11 cellular contexts compared by ENCODE assay signal in the genomic region with DNA sequence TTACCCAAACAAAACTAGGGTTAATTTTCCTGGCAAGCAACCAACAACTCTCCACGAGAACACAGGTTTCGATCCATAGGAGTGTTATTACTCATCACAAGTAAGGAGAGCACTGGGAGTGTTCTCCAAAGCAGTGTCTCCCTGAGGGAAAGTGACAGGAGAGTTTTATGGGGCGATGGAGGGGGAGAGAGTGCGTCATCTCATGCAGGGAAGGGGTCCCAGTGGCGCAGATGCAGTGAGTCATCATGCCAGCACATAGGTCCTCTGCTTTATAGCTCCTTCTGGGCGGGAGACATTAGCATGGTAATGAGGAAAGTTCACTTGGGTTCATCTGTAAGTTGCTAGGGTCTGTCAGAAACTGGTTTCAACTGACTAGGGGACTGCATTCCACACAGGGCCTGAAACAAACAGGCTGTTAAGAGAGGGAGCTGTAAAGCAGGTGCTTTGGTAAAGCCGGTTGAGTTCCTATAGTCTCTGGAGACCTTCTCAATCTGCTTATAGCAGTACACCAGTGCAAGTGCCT. TPM values are rescaled to one million over a fixed set of nuclear protein-coding genes. Genes with fewer than 3 reads are reported as not detected.
A peak's percentile ranks its signal among the peaks of the same experiment; 100 is the strongest.
DNase-seq lines count a peak whose midpoint lies in the region; ATAC-seq, FAIRE-seq and TF ChIP-seq lines count a peak whose summit lies in the region.
"Had no signal": no experiment of that assay in that cellular context is flagged by ENCODE, and none has a peak within 500 bp of the region (broad histone marks: within the 10 kb centered on the region; RNA-seq: fewer than 3 reads in every experiment).

No MANE protein-coding gene starts in this region.

- no peak for TF ChIP-seq EP300 in K562 (IDR thresholded peaks at IDR 0.05; ENCODE audit: low read length)

- intact Hi-C loops in K562 (cut with micrococcal nuclease), result no loop called here

- H4K20me1 ChIP-seq in K562 (replicated peaks; ENCODE audit: control insufficient read depth, insufficient read depth, low read length), result no peaks in the 10 kb centered on the region; the same call in 1 of the 2 replicates

- TF ChIP-seq RAD21 in K562 (CRISPR knock-in tag; conservative IDR thresholded peaks at IDR 0.05 in 1 of 2, IDR thresholded peaks at IDR 0.05 in 1 of 2), result no peak

- POLR2A ChIA-PET in BJ (lab: Charles Lee) (no interaction called here), K562 (lab: Yijun Ruan, JAX) (no interaction called here)

- H3K9me1 ChIP-seq in K562 (ENCODE audit: control insufficient read depth, insufficient read depth, low read length), result no peaks in the 10 kb centered on the region

- TF ChIP-seq CTCF in BJ (IDR thresholded peaks at IDR 0.05; ENCODE audit: insufficient read depth, low read depth, low read length) (no peak), K562 (IDR thresholded peaks at IDR 0.05 in 2 of 3, conservative IDR thresholded peaks at IDR 0.05 in 1 of 3; ENCODE audit: insufficient read depth in 2 of 3, low read depth in 1 of 3, low read length in 3 of 3) (no peak)

- H3K4me3 ChIP-seq in BJ (ENCODE audit: low read depth, low read length) (no peak overlapping the region), HUES48 (ENCODE audit: low read depth, low read length) (no peak overlapping the region; the same call in 1 of the 2 replicates), K562 (no peak overlapping the region), mesenchymal stem cell (ENCODE audit: insufficient read depth in 1 of 2, low read depth in 1 of 2, low read length in 2 of 2) (peak overlapping the region in 1 of 2 experiments; percentile 48)
- H3K4me3 ChIP-seq: thoracic aorta had no signal

- H3K27me3 ChIP-seq in BJ (ENCODE audit: control insufficient read depth, insufficient read depth, low read length) (peaks cover 2% of the 10 kb centered on the region), HUES48 (ENCODE audit: control insufficient read depth, insufficient read depth, low read length) (no peaks in the 10 kb centered on the region), K562 (ENCODE audit: control insufficient read depth in 2 of 2, insufficient read depth in 2 of 2, low read length in 2 of 2) (no peaks in the 10 kb centered on the region; a peak in 1 of 5 replicates), mesenchymal stem cell (ENCODE audit: control insufficient read depth in 1 of 2, insufficient read depth in 1 of 2, low read length in 2 of 2) (no peaks in the 10 kb centered on the region)

- H2AFZ ChIP-seq in K562 (ENCODE audit: low read depth, low read length) (no peak overlapping the region), mesenchymal stem cell (ENCODE audit: low read depth, low read length) (no peak overlapping the region)

- H2AK5ac ChIP-seq in mesenchymal stem cell (ENCODE audit: low read length, severe bottlenecking), result no peak overlapping the region

- ATAC-seq in K562, result no peak
- no peak for ATAC-seq in GM18520 (IDR thresholded peaks at IDR 0.05; ENCODE audit: unreplicated experiment)

- no peak overlapping the region for H3K4ac ChIP-seq in mesenchymal stem cell (ENCODE audit: low read depth in 1 of 2, low read length in 2 of 2)

- H2BK12ac ChIP-seq in mesenchymal stem cell (ENCODE audit: low read length in 2 of 2), result no peak overlapping the region

- H3K14ac ChIP-seq in mesenchymal stem cell (ENCODE audit: low read length in 2 of 2), result no peak overlapping the region

- H3K79me2 ChIP-seq in K562 (ENCODE audit: control insufficient read depth, insufficient read depth, low read length), result no peaks in the 10 kb centered on the region

- no peaks in the 10 kb centered on the region for H3K36me3 ChIP-seq in BJ (ENCODE audit: control insufficient read depth, insufficient read depth, low read length)
- no peaks in the 10 kb centered on the region for H3K36me3 ChIP-seq in HUES48 (ENCODE audit: control insufficient read depth, insufficient read depth, low read length)
- H3K36me3 ChIP-seq in K562 (ENCODE audit: control insufficient read depth, insufficient read depth, low read length), result no peaks in the 10 kb centered on the region
- H3K36me3 ChIP-seq in mesenchymal stem cell (ENCODE audit: control insufficient read depth in 1 of 2, insufficient read depth in 2 of 2, low read depth in 1 of 2, low read length in 2 of 2), result no peaks in the 10 kb centered on the region
- H3K36me3 ChIP-seq: thoracic aorta had no signal

- H2BK15ac ChIP-seq in mesenchymal stem cell (ENCODE audit: low read depth, poor library complexity, severe bottlenecking), result no peak overlapping the region

- H3K4me2 ChIP-seq in K562 (ENCODE audit: insufficient read depth, low read length), result no peak overlapping the region
- H3K4me2 ChIP-seq in mesenchymal stem cell (ENCODE audit: low read length, poor library complexity, severe bottlenecking), result no peak overlapping the region

- in situ Hi-C loops in K562 (cut with MboI), result no loop called here

- no peak overlapping the region for H3K18ac ChIP-seq in mesenchymal stem cell (ENCODE audit: low read depth in 1 of 2, low read length in 2 of 2)

- H3K23ac ChIP-seq in mesenchymal stem cell (ENCODE audit: low read length in 2 of 2), result no peak overlapping the region

- FAIRE-seq in K562 (lab: Jason Lieb, UNC), result no peak
- no peak for FAIRE-seq in GM12891 (lab: Jason Lieb, UNC)

- no peaks in the 10 kb centered on the region for H3K79me1 ChIP-seq in mesenchymal stem cell (replicated peaks; ENCODE audit: low read length, poor library complexity, severe bottlenecking)

- TF ChIP-seq POLR2A in K562 (conservative IDR thresholded peaks at IDR 0.05) (no peak), GM12891 (IDR thresholded peaks at IDR 0.05; ENCODE audit: low read depth, low read length) (no peak)

- no peak overlapping the region for H4K91ac ChIP-seq in mesenchymal stem cell (ENCODE audit: low read length)

- H3K9ac ChIP-seq in HUES48 (ENCODE audit: low read depth, low read length), result no peak overlapping the region
- H3K9ac ChIP-seq in K562 (ENCODE audit: insufficient read depth in 1 of 2, low read depth in 2 of 2, low read length in 2 of 2), result no peak overlapping the region
- peak overlapping the region; percentile 53 for H3K9ac ChIP-seq in mesenchymal stem cell (ENCODE audit: low read length)

- no peak overlapping the region for H4K8ac ChIP-seq in mesenchymal stem cell (ENCODE audit: low read length)

- H3K27ac ChIP-seq in HUES48 (ENCODE audit: low read depth, low read length), result peak overlapping the region; percentile 89
- H3K27ac ChIP-seq in K562 (ENCODE audit: extremely low read depth, low read depth, low read length), result no peak overlapping the region
- H3K27ac ChIP-seq in mesenchymal stem cell (ENCODE audit: low read length, poor library complexity, severe bottlenecking), result no peak overlapping the region
- H3K27ac ChIP-seq: thoracic aorta had no signal

- H3K9me3 ChIP-seq in HUES48 (ENCODE audit: control insufficient read depth, insufficient read depth, low read length) (no peaks in the 10 kb centered on the region), K562 (replicated peaks; ENCODE audit: control insufficient read depth, insufficient read depth, low read depth, low read length) (no peaks in the 10 kb centered on the region), mesenchymal stem cell (ENCODE audit: control insufficient read depth, low read length) (no peaks in the 10 kb centered on the region)
- H3K9me3 ChIP-seq: thoracic aorta had no signal

- H3K4me1 ChIP-seq in HUES48 (ENCODE audit: control insufficient read depth, insufficient read depth, low read length) (peaks cover 29% of the 10 kb centered on the region), K562 (replicated peaks in 1 of 2; ENCODE audit: control insufficient read depth in 2 of 2, insufficient read depth in 2 of 2, low read length in 2 of 2) (no peaks in the 10 kb centered on the region), mesenchymal stem cell (ENCODE audit: control insufficient read depth, insufficient read depth, low read depth, low read length) (no peaks in the 10 kb centered on the region)

- CTCF ChIA-PET in BJ (lab: Yijun Ruan, JAX) (interaction anchor here (0.6 to 10.2 kb wide), 3 partner anchors 16 to 788 kb away, joined by 3 to 83 read pairs (median 3); no protein-coding TSS in a partner anchor), K562 (lab: Yijun Ruan, JAX; ENCODE audit: low intra/inter-chr PET ratio) (no interaction called here)

- no peak overlapping the region for H2BK5ac ChIP-seq in mesenchymal stem cell (ENCODE audit: low read depth, low read length, poor library complexity, severe bottlenecking)

- DNase-seq in BJ (ENCODE audit: low read depth), result peak; percentile 54
- DNase-seq in K562 (ENCODE audit: extremely low read depth in 1 of 4, low spot score in 3 of 4), result peak in 1 of 4 experiments; percentile 7
- DNase-seq in mesenchymal stem cell, result peak; percentile 94
- no peak for DNase-seq in NCI-H2196 treated with DMSO at 0.1 percent for 48 hours (lab: John Stamatoyannopoulos, UW; ENCODE audit: unreplicated experiment)
- no peak for DNase-seq in NCI-H2081 (lab: John Stamatoyannopoulos, UW)
- DNase-seq in GM12891 (ENCODE audit: insufficient read length, low spot score), result no peak
- DNase-seq: activated CD4-positive, alpha-beta memory T cell treated with anti-CD3 and anti-CD28 coated beads for 36 hours; naive B cell had no signal

- 0% methylated on average over 6 of the region's 7 CpGs for WGBS in K562 (ENCODE audit: insufficient coverage, low coverage, missing lambda C conversion rate)
- 2% methylated on average over 6 of the region's 7 CpGs for WGBS in mesenchymal stem cell

- no peak overlapping the region for H2BK120ac ChIP-seq in mesenchymal stem cell (ENCODE audit: low read depth, low read length)

- no TSS peak for BruUV-seq in K562 (replicated peaks; lab: Mats Ljungman, UMichigan)

RNA-seq across cellular contexts. Expression of a gene that starts 12.7 kb away (rescaled TPM):
- polyA plus RNA-seq in BJ (2011; rRNA removed) (8.9 and 13.5 TPM in 2 replicates), K562 (2011; rRNA removed) (13.3 and 15.5 TPM in 2 replicates), K562 (2014; fragmentation: Illumina TruSeq; extraction: Trizol) (18.9 and 23.0 TPM in 2 replicates), K562 (2014; fragmentation: Nextera tagmentation; extraction: Ambion mirVana) (1 to 10 TPM; 4.8 to 7.2 TPM), K562 (2014; rRNA removed) (15.5 and 17.7 TPM in 2 replicates)
- polyA minus RNA-seq in BJ (2011; rRNA and poly(A)+ RNA removed), result 11.3 and 14.0 TPM in 2 replicates
- total RNA-seq in K562 (2011; cell fraction: chromatin; rRNA removed; ENCODE audit: low replicate concordance), result 11.8 and 56.0 TPM in 2 replicates
- 10.5 and 13.9 TPM in 2 replicates for total RNA-seq in K562 (2011; cell fraction: nucleolus; rRNA removed)
- total RNA-seq in K562 (2011; cell fraction: nucleoplasm; rRNA removed), result 27.0 and 40.4 TPM in 2 replicates
- total RNA-seq in K562 (2014; rRNA removed) (14.6 and 15.8 TPM in 2 replicates), K562 (2014; rRNA removed; fragmentation: Illumina TruSeq; extraction: Trizol) (22.0 and 25.3 TPM in 2 replicates), K562 (2015; rRNA removed; fragmentation: Illumina TruSeq; extraction: Trizol) (23.2 and 23.9 TPM in 2 replicates), K562 (2021) (14.5 and 18.3 TPM in 2 replicates)
- polyA plus RNA-seq in K562 (2011; cell fraction: cytosol; rRNA removed), result 3.1 and 5.0 TPM in 2 replicates
- polyA plus RNA-seq in K562 (2011; cell fraction: nucleus; rRNA removed), result 19.4 and 36.9 TPM in 2 replicates
- 10.9 and 13.6 TPM in 2 replicates for polyA plus RNA-seq in K562 (2012)
- 38.0 and 44.6 TPM in 2 replicates for polyA minus RNA-seq in K562 (2011; rRNA and poly(A)+ RNA removed)
- 9.2 and 12.2 TPM in 2 replicates for polyA minus RNA-seq in K562 (2011; cell fraction: cytosol; rRNA and poly(A)+ RNA removed)
- 26.8 and 47.7 TPM in 2 replicates for polyA minus RNA-seq in K562 (2011; cell fraction: nucleus; rRNA and poly(A)+ RNA removed)
- polyA plus RNA-seq in mesenchymal stem cell (2013, experiment 1 of 2), result 17.5 TPM
- polyA plus RNA-seq in mesenchymal stem cell (2013, experiment 2 of 2), result 15.9 TPM
- polyA plus RNA-seq in GM12891 (2012; ENCODE audit: low read depth, missing spikeins), result 16.0 TPM

Comparison
In these comparisons a context has a peak if more than half of its experiments do, and no peak if none do; other contexts are left out.
1. DNase-seq: peak in BJ (single experiment) and mesenchymal stem cell (single experiment); none in NCI-H2196 treated with DMSO at 0.1 percent for 48 hours (single experiment), NCI-H2081 (0 of 2) and GM12891 (single experiment).